ENCODE assay signal across 16 cellular contexts in the genomic region with DNA sequence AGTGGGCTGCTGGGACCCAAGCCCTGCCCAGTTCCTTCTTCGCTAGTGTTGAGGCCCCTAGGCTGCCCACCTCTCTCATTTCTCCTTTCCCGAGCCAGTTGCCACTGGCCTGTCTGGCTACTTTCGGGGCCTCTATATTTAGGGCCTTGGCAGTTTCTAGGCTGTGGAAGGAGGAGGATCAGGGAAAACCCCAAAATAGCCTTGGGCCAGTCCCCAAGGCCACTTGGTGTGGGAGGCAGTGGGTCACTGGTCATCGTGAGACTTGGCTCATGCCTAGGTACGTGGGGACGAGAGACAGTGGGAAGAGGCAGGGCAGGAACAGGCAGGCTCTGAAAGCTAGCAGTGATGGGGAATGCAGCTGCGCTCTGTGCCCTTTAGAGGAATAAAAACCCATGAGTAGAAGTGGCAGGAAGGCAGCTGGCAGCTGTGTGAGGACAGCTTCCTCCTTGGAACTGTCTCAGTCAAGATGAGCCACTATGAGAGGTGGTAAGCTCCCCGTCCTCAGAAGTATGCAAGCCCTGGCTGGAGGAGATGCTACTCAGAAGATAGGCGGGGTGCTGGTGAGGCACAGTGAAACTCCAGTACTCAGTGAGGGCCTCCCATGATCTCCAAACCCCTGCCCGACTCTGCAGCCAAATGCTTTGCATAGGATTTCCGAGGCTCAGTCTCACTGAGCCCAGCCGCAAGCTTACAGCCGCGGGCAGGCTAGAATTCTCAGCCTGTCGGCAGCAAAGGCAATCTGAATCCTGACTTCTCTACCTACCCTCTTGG. TPM values are rescaled to one million over a fixed set of nuclear protein-coding genes. Genes with fewer than 3 reads are reported as not detected.
DNase-seq lines count a peak whose midpoint lies in the region; ATAC-seq and TF ChIP-seq lines count a peak whose summit lies in the region.
"Not testable (repeated sequence)": the region's sequence is repeated elsewhere in the genome, so short reads cannot be mapped to it uniquely, and the experiment has no call there.
"Had no signal": no experiment of that assay in that cellular context is flagged by ENCODE, and none has a peak within 500 bp of the region (broad histone marks: within the 10 kb centered on the region; RNA-seq: fewer than 3 reads in every experiment).

No MANE protein-coding gene starts in this region.

- peak; percentile 70 for ATAC-seq in GM18909 (IDR thresholded peaks at IDR 0.05; ENCODE audit: poor library complexity, unreplicated experiment)
- peak; percentile 66 for ATAC-seq in GM21423 (IDR thresholded peaks at IDR 0.05; ENCODE audit: unreplicated experiment)
- ATAC-seq in HG02798 (IDR thresholded peaks at IDR 0.05; ENCODE audit: poor library complexity, unreplicated experiment) = peak; percentile 69
- ATAC-seq in HG03139 (IDR thresholded peaks at IDR 0.05; ENCODE audit: unreplicated experiment) = peak; percentile 56
- ATAC-seq in psoas muscle = peak; percentile 36 to 62 (median 48)

- H3K79me2 ChIP-seq in MM.1S (ENCODE audit: low read length) = not testable (repeated sequence)

- H3K27ac ChIP-seq in BLaER1 = peak overlapping the region; percentile 67
- H3K27ac ChIP-seq in MM.1S (ENCODE audit: low read length); brain microvascular endothelial cell: not testable (repeated sequence)
- peak overlapping the region; percentile 85 for H3K27ac ChIP-seq in psoas muscle

- not testable (repeated sequence) for H3K9me3 ChIP-seq in BLaER1; MM.1S (replicated peaks; ENCODE audit: insufficient read depth, low read length); psoas muscle

- not testable (repeated sequence) for H3F3A ChIP-seq in MM.1S (ENCODE audit: insufficient read depth, low read length)

- H3K4me3 ChIP-seq in BLaER1; MM.1S (ENCODE audit: low read length); brain microvascular endothelial cell (ENCODE audit: low read depth, low read length); psoas muscle: not testable (repeated sequence)

- not testable (repeated sequence) for H3K36me3 ChIP-seq in BLaER1; MM.1S (replicated peaks; ENCODE audit: insufficient read depth, low read length); brain microvascular endothelial cell (replicated peaks); psoas muscle (ENCODE audit: insufficient read depth in 1 of 2, low read depth in 1 of 2)

- 17 to 37% (median 17%) methylated on average over 2 to 5 of the region's 15 CpGs for WGBS in psoas muscle, 3 donors

- H3K4me2 ChIP-seq in BLaER1 (peak overlapping the region; percentile 49; the same call in 1 of the 2 replicates), MM.1S (ENCODE audit: low read depth, low read length) (peak overlapping the region; percentile 38; the same call in 1 of the 2 replicates)

- intact Hi-C loops in psoas muscle (cut with DNase I) = not testable (repeated sequence)

- in situ Hi-C loops in brain microvascular endothelial cell (cut with HindIII; ENCODE audit: low pct_ligation_motif_present, low sequenced_read_pairs) = not testable (repeated sequence)

- not testable (repeated sequence) for H3K9ac ChIP-seq in BLaER1; MM.1S (ENCODE audit: low read length)

- not testable (repeated sequence) for H3K27me3 ChIP-seq in BLaER1; MM.1S (replicated peaks; ENCODE audit: insufficient read depth, low read length); brain microvascular endothelial cell (replicated peaks); psoas muscle (ENCODE audit: insufficient read depth in 3 of 3, low read length in 2 of 3)

- H3K4me1 ChIP-seq in BLaER1 = peaks cover 13% of the 10 kb centered on the region
- not testable (repeated sequence) for H3K4me1 ChIP-seq in MM.1S (ENCODE audit: low read length); psoas muscle

- TF ChIP-seq CTCF in MM.1S (IDR thresholded peaks at IDR 0.05; ENCODE audit: low read length); brain microvascular endothelial cell (IDR thresholded peaks at IDR 0.05; ENCODE audit: low read depth, low read length, missing control alignments); psoas muscle (IDR thresholded peaks at IDR 0.05): not testable (repeated sequence)

- not testable (repeated sequence) for H2AFZ ChIP-seq in MM.1S (ENCODE audit: low read length)

- not testable (repeated sequence) for DNase-seq in MM.1S
- DNase-seq in brain microvascular endothelial cell = peak; percentile 0
- DNase-seq in psoas muscle = peak; percentile 30 to 69

- not testable (repeated sequence) for H4K20me1 ChIP-seq in BLaER1; MM.1S (ENCODE audit: insufficient read depth, low read length)

- H3K9me2 ChIP-seq in MM.1S (replicated peaks; ENCODE audit: insufficient read depth, low read length) = not testable (repeated sequence)

RNA-seq across cellular contexts. Expression of a gene that starts 2.8 kb away (rescaled TPM):
- total RNA-seq in psoas muscle = 100 to 1,000 TPM; 185 to 266 (median 193) TPM
- 100 to 1,000 TPM in 2 of 3 donors, 10 to 100 TPM in 1; 83.1 to 270 (median 107) TPM for polyA plus RNA-seq in psoas muscle

RNA-seq across cellular contexts. Expression of a gene that starts 28.8 kb away (rescaled TPM):
- total RNA-seq in psoas muscle = 1 to 10 TPM; 1.9 to 8.0 (median 6.8) TPM
- polyA plus RNA-seq in psoas muscle = 10 to 100 TPM; 11.7 to 18.3 (median 14.6) TPM

RNA-seq across cellular contexts. Expression of a gene that starts 36.4 kb away (rescaled TPM):
- total RNA-seq in psoas muscle = not detected
- polyA plus RNA-seq in psoas muscle = not detected
- total RNA-seq: frontal cortex, H1, lung microvascular endothelial cell, NCI-H460, SK-MEL-5, thyroid gland had no signal
- polyA plus RNA-seq: adipose tissue, H1, neural cell had no signal

RNA-seq across cellular contexts. Expression of a gene that starts 41.4 kb away (rescaled TPM):
- 10 to 100 TPM in 2 of 4 donors, 1 to 10 TPM in 2; 9.3 to 14.6 (median 11.1) TPM for total RNA-seq in psoas muscle
- 10 to 100 TPM; 35.4 to 85.3 (median 46.0) TPM for polyA plus RNA-seq in psoas muscle

RNA-seq across cellular contexts. Expression of a gene that starts 57.7 kb away (rescaled TPM):
- 1 to 10 TPM; 1.4 to 5.0 (median 3.3) TPM for total RNA-seq in psoas muscle
- polyA plus RNA-seq in psoas muscle = 1 to 10 TPM; 1.3 to 1.9 (median 1.6) TPM
